25 cellular contexts compared by ENCODE assay signal in genomic region chr9:84264307-84264706, GRCh38.
"Had no signal": no experiment of that assay in that cellular context is flagged by ENCODE, and none has a peak within 500 bp of the region (broad histone marks: within the 10 kb centered on the region; RNA-seq: fewer than 3 reads in every experiment).

No MANE protein-coding gene starts in this region.

- H3K27me3 ChIP-seq: colonic mucosa, gastrocnemius medialis, left lung had no signal

- H3K4me3 ChIP-seq: colonic mucosa, esophagus squamous epithelium, gastrocnemius medialis, heart right ventricle, left lung, lower lobe of right lung, mucosa of descending colon had no signal

- DNase-seq: colonic mucosa; cortex of kidney; effector CD8-positive, alpha-beta T cell; effector memory CD8-positive, alpha-beta T cell; endodermal cell; erythroblast; esophagus squamous epithelium; foreskin fibroblast; foreskin melanocyte; gastrocnemius medialis; glutamatergic neuron; head of caudate nucleus; heart right ventricle; hippocampal formation; left cardiac atrium; left lung; left ventricle myocardium superior; lower lobe of right lung; mesenchymal stem cell; mucosa of descending colon; naive B cell had no signal

- FAIRE-seq: endometrium, keratinocyte had no signal

- ATAC-seq: effector memory CD8-positive, alpha-beta T cell; esophagus mucosa; gastrocnemius medialis; heart right ventricle; left cardiac atrium; left lung; left ventricle myocardium superior; lower lobe of right lung; mucosa of descending colon had no signal

- H3K36me3 ChIP-seq: colonic mucosa, esophagus squamous epithelium, gastrocnemius medialis, heart right ventricle, left lung, lower lobe of right lung had no signal

- H3K27ac ChIP-seq: colonic mucosa, epithelial cell of prostate, esophagus squamous epithelium, gastrocnemius medialis, heart right ventricle, left lung, lower lobe of right lung had no signal

- H3K4me1 ChIP-seq: colonic mucosa, gastrocnemius medialis, left lung, lower lobe of right lung had no signal

- H3K9me3 ChIP-seq: colonic mucosa, esophagus squamous epithelium, gastrocnemius medialis, heart right ventricle, left lung, lower lobe of right lung, mucosa of descending colon had no signal
